In genomic region chr1:21644348-21644747, GRCh38 we compare ENCODE assay signal across 4 cellular contexts.
"Had no signal": no experiment of that assay in that cellular context is flagged by ENCODE, and none has a peak within 500 bp of the region (broad histone marks: within the 10 kb centered on the region; RNA-seq: fewer than 3 reads in every experiment).

No MANE protein-coding gene starts in this region.

- H3K4me3 Mint-ChIP-seq: GM23338, H9 had no signal

- DNase-seq: H9, HCEC 1CT, IMR-90 had no signal

- ATAC-seq: GM23338 had no signal

- H3K4me3 ChIP-seq: GM23338 had no signal

- H3K27ac Mint-ChIP-seq: GM23338, H9 had no signal

- H3K9me3 Mint-ChIP-seq: GM23338, H9 had no signal
